Comparison of ENCODE assay signal across 1 cellular context in the genomic region with DNA sequence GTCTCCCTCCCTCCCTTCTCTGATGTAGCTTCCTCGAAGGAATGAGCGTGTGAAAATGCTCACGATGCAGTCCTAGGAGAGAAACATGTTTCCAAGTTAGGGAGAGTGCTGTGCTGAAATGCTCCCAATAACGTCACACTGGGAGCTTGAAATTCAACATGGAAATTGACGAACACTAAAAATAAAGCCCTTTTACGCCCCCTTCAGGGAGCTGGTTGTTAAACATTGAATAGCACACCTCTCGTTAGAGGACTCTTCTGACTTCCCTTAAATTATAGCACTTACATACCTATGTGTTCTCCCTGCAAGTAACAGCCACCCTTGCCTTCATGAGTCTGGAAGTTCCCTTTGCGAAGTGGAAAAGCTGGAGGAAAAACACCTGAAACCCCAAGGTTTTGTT.
TF ChIP-seq lines count a peak whose summit lies in the region.

No MANE protein-coding gene starts in this region.

TF ChIP-seq in GM23338, 12 proteins besides CTCF, POLR2A, EP300 and RAD21 (continued from another document):
- TF ChIP-seq, protein P1, sequence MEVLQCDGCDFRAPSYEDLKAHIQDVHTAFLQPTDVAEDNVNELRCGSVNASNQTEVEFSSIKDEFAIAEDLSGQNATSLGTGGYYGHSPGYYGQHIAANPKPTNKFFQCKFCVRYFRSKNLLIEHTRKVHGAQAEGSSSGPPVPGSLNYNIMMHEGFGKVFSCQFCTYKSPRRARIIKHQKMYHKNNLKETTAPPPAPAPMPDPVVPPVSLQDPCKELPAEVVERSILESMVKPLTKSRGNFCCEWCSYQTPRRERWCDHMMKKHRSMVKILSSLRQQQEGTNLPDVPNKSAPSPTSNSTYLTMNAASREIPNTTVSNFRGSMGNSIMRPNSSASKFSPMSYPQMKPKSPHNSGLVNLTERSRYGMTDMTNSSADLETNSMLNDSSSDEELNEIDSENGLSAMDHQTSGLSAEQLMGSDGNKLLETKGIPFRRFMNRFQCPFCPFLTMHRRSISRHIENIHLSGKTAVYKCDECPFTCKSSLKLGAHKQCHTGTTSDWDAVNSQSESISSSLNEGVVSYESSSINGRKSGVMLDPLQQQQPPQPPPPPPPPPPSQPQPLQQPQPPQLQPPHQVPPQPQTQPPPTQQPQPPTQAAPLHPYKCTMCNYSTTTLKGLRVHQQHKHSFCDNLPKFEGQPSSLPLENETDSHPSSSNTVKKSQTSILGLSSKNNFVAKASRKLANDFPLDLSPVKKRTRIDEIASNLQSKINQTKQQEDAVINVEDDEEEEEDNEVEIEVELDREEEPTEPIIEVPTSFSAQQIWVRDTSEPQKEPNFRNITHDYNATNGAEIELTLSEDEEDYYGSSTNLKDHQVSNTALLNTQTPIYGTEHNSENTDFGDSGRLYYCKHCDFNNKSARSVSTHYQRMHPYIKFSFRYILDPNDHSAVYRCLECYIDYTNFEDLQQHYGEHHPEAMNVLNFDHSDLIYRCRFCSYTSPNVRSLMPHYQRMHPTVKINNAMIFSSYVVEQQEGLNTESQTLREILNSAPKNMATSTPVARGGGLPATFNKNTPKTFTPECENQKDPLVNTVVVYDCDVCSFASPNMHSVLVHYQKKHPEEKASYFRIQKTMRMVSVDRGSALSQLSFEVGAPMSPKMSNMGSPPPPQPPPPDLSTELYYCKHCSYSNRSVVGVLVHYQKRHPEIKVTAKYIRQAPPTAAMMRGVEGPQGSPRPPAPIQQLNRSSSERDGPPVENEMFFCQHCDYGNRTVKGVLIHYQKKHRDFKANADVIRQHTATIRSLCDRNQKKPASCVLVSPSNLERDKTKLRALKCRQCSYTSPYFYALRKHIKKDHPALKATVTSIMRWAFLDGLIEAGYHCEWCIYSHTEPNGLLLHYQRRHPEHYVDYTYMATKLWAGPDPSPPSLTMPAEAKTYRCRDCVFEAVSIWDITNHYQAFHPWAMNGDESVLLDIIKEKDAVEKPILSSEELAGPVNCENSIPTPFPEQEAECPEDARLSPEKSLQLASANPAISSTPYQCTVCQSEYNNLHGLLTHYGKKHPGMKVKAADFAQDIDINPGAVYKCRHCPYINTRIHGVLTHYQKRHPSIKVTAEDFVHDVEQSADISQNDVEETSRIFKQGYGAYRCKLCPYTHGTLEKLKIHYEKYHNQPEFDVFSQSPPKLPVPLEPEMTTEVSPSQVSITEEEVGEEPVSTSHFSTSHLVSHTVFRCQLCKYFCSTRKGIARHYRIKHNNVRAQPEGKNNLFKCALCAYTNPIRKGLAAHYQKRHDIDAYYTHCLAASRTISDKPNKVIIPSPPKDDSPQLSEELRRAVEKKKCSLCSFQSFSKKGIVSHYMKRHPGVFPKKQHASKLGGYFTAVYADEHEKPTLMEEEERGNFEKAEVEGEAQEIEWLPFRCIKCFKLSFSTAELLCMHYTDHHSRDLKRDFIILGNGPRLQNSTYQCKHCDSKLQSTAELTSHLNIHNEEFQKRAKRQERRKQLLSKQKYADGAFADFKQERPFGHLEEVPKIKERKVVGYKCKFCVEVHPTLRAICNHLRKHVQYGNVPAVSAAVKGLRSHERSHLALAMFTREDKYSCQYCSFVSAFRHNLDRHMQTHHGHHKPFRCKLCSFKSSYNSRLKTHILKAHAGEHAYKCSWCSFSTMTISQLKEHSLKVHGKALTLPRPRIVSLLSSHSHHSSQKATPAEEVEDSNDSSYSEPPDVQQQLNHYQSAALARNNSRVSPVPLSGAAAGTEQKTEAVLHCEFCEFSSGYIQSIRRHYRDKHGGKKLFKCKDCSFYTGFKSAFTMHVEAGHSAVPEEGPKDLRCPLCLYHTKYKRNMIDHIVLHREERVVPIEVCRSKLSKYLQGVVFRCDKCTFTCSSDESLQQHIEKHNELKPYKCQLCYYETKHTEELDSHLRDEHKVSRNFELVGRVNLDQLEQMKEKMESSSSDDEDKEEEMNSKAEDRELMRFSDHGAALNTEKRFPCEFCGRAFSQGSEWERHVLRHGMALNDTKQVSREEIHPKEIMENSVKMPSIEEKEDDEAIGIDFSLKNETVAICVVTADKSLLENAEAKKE (CRISPR knock-in tag; IDR thresholded peaks at IDR 0.05): no peak
